Comparison of ENCODE assay signal across 22 cellular contexts in the genomic region with DNA sequence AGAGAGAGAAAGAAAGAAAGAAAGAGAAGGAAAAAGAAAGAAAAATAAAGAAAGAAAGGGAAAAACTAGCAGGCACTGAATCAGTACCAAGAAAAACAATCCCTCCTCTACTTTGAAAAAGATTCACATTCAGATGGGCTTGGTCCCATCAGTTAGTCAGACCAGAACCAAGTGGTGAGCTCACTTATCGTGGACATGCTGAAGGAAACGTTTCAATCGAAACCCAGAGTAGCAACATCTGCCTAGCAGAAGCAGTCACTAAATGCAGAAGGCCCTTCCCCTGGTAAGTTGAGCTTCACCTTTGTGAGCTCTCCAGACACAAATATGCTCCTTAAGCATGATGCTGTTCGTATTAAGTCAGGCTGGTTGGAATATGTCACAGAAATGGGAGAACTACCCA.
"Had no signal": no experiment of that assay in that cellular context is flagged by ENCODE, and none has a peak within 500 bp of the region (broad histone marks: within the 10 kb centered on the region; RNA-seq: fewer than 3 reads in every experiment).

No MANE protein-coding gene starts in this region.

- H3K27ac ChIP-seq: coronary artery, esophagus squamous epithelium, left ventricle myocardium inferior, lower lobe of right lung, neutrophil, parathyroid adenoma, testis, tibial artery had no signal

- H2AFZ ChIP-seq: parathyroid adenoma had no signal

- H3K79me2 ChIP-seq: parathyroid adenoma had no signal

- H3K4me1 ChIP-seq: esophagus squamous epithelium, left ventricle myocardium inferior, lower lobe of right lung, parathyroid adenoma, testis, tibial artery had no signal

- H3K27me3 ChIP-seq: esophagus squamous epithelium, neutrophil, testis, tibial artery had no signal

- H3K36me3 ChIP-seq: esophagus squamous epithelium, left ventricle myocardium inferior, lower lobe of right lung, tibial artery had no signal

- H3K9me3 ChIP-seq: esophagus squamous epithelium, left ventricle myocardium inferior, lower lobe of right lung, neutrophil, testis, tibial artery had no signal

- H3K4me3 ChIP-seq: coronary artery, esophagus squamous epithelium, left ventricle myocardium inferior, lower lobe of right lung, testis, tibial artery had no signal

- DNase-seq: effector memory CD8-positive, alpha-beta T cell; erythroblast; esophagus squamous epithelium; hypothalamus; immature natural killer cell; islet precursor cell; kidney glomerular epithelial cell; left colon; left ventricle myocardium inferior; lower lobe of right lung; stimulated activated CD4-positive, alpha-beta T cell treated with anti-CD3 and anti-CD28 coated beads, Interleukin-2, amount 100 ng/mL, for 24 hours; stimulated activated CD4-positive, alpha-beta T cell treated with anti-CD3 and anti-CD28 coated beads, Interleukin-4, amount 100 ng/mL, for 24 hours; stimulated activated naive CD8-positive, alpha-beta T cell treated with anti-CD3 and anti-CD28 coated beads, Interleukin-15, Interleukin-2, amounts not matched to agents 100 U/mL and 50 U/mL, for 24 hours; substantia nigra; testis; tibial artery had no signal

- ATAC-seq: effector memory CD8-positive, alpha-beta T cell; left colon; lower lobe of right lung; natural killer cell treated with Interleukin-12 subunit alpha and Interleukin-12 subunit beta and Interleukin-15 and Interleukin-18, amount 100 ng/mL, for 72 hours; sciatic nerve; stimulated activated effector memory CD8-positive, alpha-beta T cell treated with anti-CD3 and anti-CD28 coated beads, Interleukin-12 subunit alpha, Interleukin-12 subunit beta, amount 100 ng/mL, for 72 hours; stimulated activated naive CD8-positive, alpha-beta T cell treated with anti-CD3 and anti-CD28 coated beads, Interleukin-15, Interleukin-2, amounts not matched to agents 100 U/mL and 50 U/mL, for 24 hours had no signal
